14 cellular contexts compared by ENCODE assay signal in genomic region chr6:159730277-159730676, GRCh38. TPM values are rescaled to one million over a fixed set of nuclear protein-coding genes. Genes with fewer than 3 reads are reported as not detected.
DNase-seq lines count a peak whose midpoint lies in the region; ATAC-seq and TF ChIP-seq lines count a peak whose summit lies in the region.
"Had no signal": no experiment of that assay in that cellular context is flagged by ENCODE, and none has a peak within 500 bp of the region (broad histone marks: within the 10 kb centered on the region; RNA-seq: fewer than 3 reads in every experiment).

No MANE protein-coding gene starts in this region.

- ATAC-seq in CD4-positive, alpha-beta T cell (ENCODE audit: poor library complexity): no peak
- ATAC-seq: K562 had no signal

- H3K9me3 Mint-ChIP-seq in CD4-positive, alpha-beta T cell: no peaks in the 10 kb centered on the region
- H3K9me3 Mint-ChIP-seq in HFFc6 (no peaks in the 10 kb centered on the region), MCF 10A (ENCODE audit: unreplicated experiment) (no peaks in the 10 kb centered on the region), nephron progenitor cell (peaks cover 10% of the 10 kb centered on the region)

- no peak for DNase-seq in CD4-positive, alpha-beta T cell
- no peak for DNase-seq in HFFc6
- DNase-seq in MCF 10A (ENCODE audit: unreplicated experiment): no peak
- DNase-seq in nephron progenitor cell: no peak
- no peak for DNase-seq in HuH-7.5 (ENCODE audit: low spot score)
- DNase-seq in NCI-H1092 (lab: John Stamatoyannopoulos, UW): no peak
- DNase-seq in GM13976 (ENCODE audit: low spot score): no peak
- DNase-seq in NCI-H1105 (lab: John Stamatoyannopoulos, UW): no peak
- DNase-seq: amniotic stem cell, DMS79, esophagus squamous epithelium, midbrain, NCI-H526 treated with DMSO at 0.1 percent for 48 hours had no signal

- H3K27ac ChIP-seq in CD4-positive, alpha-beta T cell (ENCODE audit: low read depth, low read length): no peak overlapping the region

- H3K9me3 ChIP-seq in CD4-positive, alpha-beta T cell (ENCODE audit: control insufficient read depth, low read length): no peaks in the 10 kb centered on the region
- H3K9me3 ChIP-seq: esophagus squamous epithelium had no signal

- peaks cover 9% of the 10 kb centered on the region for H3K27me3 Mint-ChIP-seq in CD4-positive, alpha-beta T cell
- H3K27me3 Mint-ChIP-seq in HFFc6 (ENCODE audit: insufficient read depth): peaks cover 3% of the 10 kb centered on the region; the same call in 1 of the 2 replicates
- H3K27me3 Mint-ChIP-seq in MCF 10A (ENCODE audit: insufficient read depth, unreplicated experiment): no peaks in the 10 kb centered on the region
- peaks cover 5% of the 10 kb centered on the region for H3K27me3 Mint-ChIP-seq in nephron progenitor cell (ENCODE audit: low read depth, poor library complexity)

- H3K27ac Mint-ChIP-seq in CD4-positive, alpha-beta T cell: peak overlapping the region; percentile 57
- H3K27ac Mint-ChIP-seq in HFFc6 (no peak overlapping the region), MCF 10A (ENCODE audit: low read depth, unreplicated experiment) (no peak overlapping the region), nephron progenitor cell (no peak overlapping the region)

- H3K36me3 Mint-ChIP-seq in CD4-positive, alpha-beta T cell (ENCODE audit: low read depth): peaks cover 56% of the 10 kb centered on the region
- peaks cover 28% of the 10 kb centered on the region for H3K36me3 Mint-ChIP-seq in HFFc6 (ENCODE audit: low read depth)
- peaks cover 72% of the 10 kb centered on the region for H3K36me3 Mint-ChIP-seq in MCF 10A (ENCODE audit: insufficient read depth, unreplicated experiment)
- peaks cover 55% of the 10 kb centered on the region for H3K36me3 Mint-ChIP-seq in nephron progenitor cell (ENCODE audit: low read depth)

- peak overlapping the region; percentile 67 for H3K4me3 Mint-ChIP-seq in CD4-positive, alpha-beta T cell
- H3K4me3 Mint-ChIP-seq in HFFc6: peak overlapping the region; percentile 95
- peak overlapping the region; percentile 93 for H3K4me3 Mint-ChIP-seq in MCF 10A (ENCODE audit: unreplicated experiment)
- H3K4me3 Mint-ChIP-seq in nephron progenitor cell: peak overlapping the region; percentile 34

- intact Hi-C loops in CD4-positive, alpha-beta T cell (cut with DNase I, micrococcal nuclease): no loop called here
- intact Hi-C loops in MCF 10A (cut with micrococcal nuclease): no loop called here

- H3K4me1 Mint-ChIP-seq in CD4-positive, alpha-beta T cell (ENCODE audit: low read depth): peaks cover 85% of the 10 kb centered on the region
- peaks cover 32% of the 10 kb centered on the region for H3K4me1 Mint-ChIP-seq in HFFc6 (ENCODE audit: low read depth)
- peaks cover 5% of the 10 kb centered on the region for H3K4me1 Mint-ChIP-seq in MCF 10A (ENCODE audit: insufficient read depth, unreplicated experiment)
- peaks cover 34% of the 10 kb centered on the region for H3K4me1 Mint-ChIP-seq in nephron progenitor cell

- no peak for TF ChIP-seq CTCF in CD4-positive, alpha-beta T cell (IDR thresholded peaks at IDR 0.05)
- no peak for TF ChIP-seq CTCF in HFFc6 (IDR thresholded peaks at IDR 0.05)
- TF ChIP-seq CTCF in MCF 10A (IDR thresholded peaks at IDR 0.05; ENCODE audit: unreplicated experiment): no peak
- TF ChIP-seq CTCF in nephron progenitor cell (IDR thresholded peaks at IDR 0.05): no peak
- no peak for TF ChIP-seq CTCF in GM13976 (IDR thresholded peaks at IDR 0.05; ENCODE audit: borderline replicate concordance, control extremely low read depth, extremely low read depth, insufficient read depth, missing control alignments)

- no TSS peak for BruUV-seq in MCF 10A (replicated peaks; lab: Mats Ljungman, UMichigan)

- H3K27me3 ChIP-seq in CD4-positive, alpha-beta T cell (ENCODE audit: control insufficient read depth, insufficient read depth, low read length): no peaks in the 10 kb centered on the region
- H3K27me3 ChIP-seq: esophagus squamous epithelium had no signal

- POLR2A ChIA-PET in CD4-positive, alpha-beta T cell (lab: Charles Lee): interaction anchor here (0.5 to 8.3 kb wide), 5 partner anchors 7 to 59 kb away, joined by 3 to 195 read pairs (median 148); partner anchors contain the start of genes ACAT2, MRPL18, SOD2 and TCP1
- POLR2A ChIA-PET in MCF 10A (lab: Yijun Ruan, JAX): interaction anchor here (1.1 to 18.8 kb wide), 10 partner anchors 8 to 1086 kb away, joined by 3 to 877 read pairs (median 36); partner anchors contain the start of genes ACAT2, DYNLT1, MRPL18 and SOD2

- in situ Hi-C loops in GM13976 (cut with MboI; ENCODE audit: low sequenced_read_pairs, unreplicated experiment): no loop called here

- CTCF ChIA-PET in CD4-positive, alpha-beta T cell (lab: Charles Lee): interaction anchor here (2.2 kb wide), 1 partner anchor 10 kb away, joined by 7 read pairs; no protein-coding TSS in a partner anchor
- CTCF ChIA-PET in MCF 10A (lab: Yijun Ruan, JAX): interaction anchor here (5.0 kb wide), 1 partner anchor 40 kb away, joined by 44 read pairs; no protein-coding TSS in a partner anchor

RNA-seq across cellular contexts. Expression of gene WTAP, which starts 3.0 kb away (rescaled TPM):
- 100 to 1,000 TPM; 211 to 227 TPM for total RNA-seq in CD4-positive, alpha-beta T cell
- 10 to 100 TPM; 64.0 to 73.5 (median 68.7) TPM for total RNA-seq in HFFc6 (2021; fragmentation: NEBNext Ultra II Directional; extraction: Animal tissue kit (Norgen Biotek cat#: 25700))
- total RNA-seq in MCF 10A (2022): 116 and 142 TPM in 2 replicates

RNA-seq across cellular contexts. Expression of gene ACAT2, which starts 31.6 kb away (rescaled TPM):
- 10 to 100 TPM; 21.4 to 25.8 TPM for total RNA-seq in CD4-positive, alpha-beta T cell
- 10 to 100 TPM; 25.6 to 39.9 (median 38.7) TPM for total RNA-seq in HFFc6 (2021; fragmentation: NEBNext Ultra II Directional; extraction: Animal tissue kit (Norgen Biotek cat#: 25700))
- total RNA-seq in MCF 10A (2022): 13.4 and 46.0 TPM in 2 replicates

RNA-seq across cellular contexts. Expression of gene SOD2, which starts 37.2 kb away (rescaled TPM):
- total RNA-seq in CD4-positive, alpha-beta T cell: 100 to 1,000 TPM; 182 to 195 TPM
- 10 to 100 TPM; 73.2 to 87.6 (median 75.3) TPM for total RNA-seq in HFFc6 (2021; fragmentation: NEBNext Ultra II Directional; extraction: Animal tissue kit (Norgen Biotek cat#: 25700))
- 424 and 600 TPM in 2 replicates for total RNA-seq in MCF 10A (2022)

RNA-seq across cellular contexts. Expression of gene TCP1, which starts 59.1 kb away (rescaled TPM):
- total RNA-seq in CD4-positive, alpha-beta T cell: 100 to 1,000 TPM; 212 to 216 TPM
- total RNA-seq in HFFc6 (2021; fragmentation: NEBNext Ultra II Directional; extraction: Animal tissue kit (Norgen Biotek cat#: 25700)): 100 to 1,000 TPM; 212 to 270 (median 225) TPM
- 341 and 351 TPM in 2 replicates for total RNA-seq in MCF 10A (2022)

RNA-seq across cellular contexts. Expression of gene MRPL18, which starts 60.0 kb away (rescaled TPM):
- 10 to 100 TPM in 1 of 2 experiments, 1 to 10 TPM in 1; 9.8 to 10.2 TPM for total RNA-seq in CD4-positive, alpha-beta T cell
- 10 to 100 TPM; 74.1 to 93.6 (median 81.4) TPM for total RNA-seq in HFFc6 (2021; fragmentation: NEBNext Ultra II Directional; extraction: Animal tissue kit (Norgen Biotek cat#: 25700))
- total RNA-seq in MCF 10A (2022): 108 and 120 TPM in 2 replicates

Comparison
In these comparisons a context has a peak if more than half of its experiments do, and no peak if none do; other contexts are left out.
1. H3K4me3 Mint-ChIP-seq: peak in every context shown above with its lines; median percentile 95 in HFFc6; 93 in MCF 10A; 67 in CD4-positive, alpha-beta T cell; 34 in nephron progenitor cell.